Comparison of ENCODE assay signal across 8 cellular contexts in genomic region chr6:131061771-131062160, GRCh38. TPM values are rescaled to one million over a fixed set of nuclear protein-coding genes. Genes with fewer than 3 reads are reported as not detected.
DNase-seq lines count a peak whose midpoint lies in the region; ATAC-seq and TF ChIP-seq lines count a peak whose summit lies in the region.

No MANE protein-coding gene starts in this region.

- H3K27ac Mint-ChIP-seq in mesothelial cell of epicardium: peak overlapping the region; percentile 37

- H3K27me3 ChIP-seq in A673 (replicated peaks; ENCODE audit: insufficient read depth, low read depth, low read length, poor library complexity): no peaks in the 10 kb centered on the region
- 0 out of 2 replicates have a peak, but pooled peaks cover 4% of the 10 kb centered on the region for H3K27me3 ChIP-seq in HUES6 (ENCODE audit: control insufficient read depth, insufficient read depth, low read length)
- no peaks in the 10 kb centered on the region for H3K27me3 ChIP-seq in breast epithelium

- peak; percentile 36 for DNase-seq in A673 (ENCODE audit: low spot score)
- no peak for DNase-seq in breast epithelium (ENCODE audit: low spot score in 2 of 2)
- DNase-seq in mesothelial cell of epicardium (ENCODE audit: low spot score in 2 of 2, unreplicated experiment in 2 of 2): no peak
- no peak for DNase-seq in occipital lobe (lab: John Stamatoyannopoulos, UW)
- no peak for DNase-seq in LoVo (ENCODE audit: low spot score)
- no peak for DNase-seq in NCI-H1417 (lab: John Stamatoyannopoulos, UW)

- peak overlapping the region; percentile 82 for H3K4me3 Mint-ChIP-seq in mesothelial cell of epicardium

- H3K36me3 ChIP-seq in A673 (ENCODE audit: insufficient read depth, low read length, poor library complexity, severe bottlenecking): no peaks in the 10 kb centered on the region
- H3K36me3 ChIP-seq in HUES6 (ENCODE audit: control insufficient read depth, insufficient read depth, low read length): no peaks in the 10 kb centered on the region
- H3K36me3 ChIP-seq in breast epithelium: no peaks in the 10 kb centered on the region

- H3K4me3 ChIP-seq in A673 (ENCODE audit: low read depth, low read length, poor library complexity, severe bottlenecking) (peak overlapping the region; percentile 93), HUES6 (ENCODE audit: low read depth, low read length) (peak overlapping the region; percentile 84), breast epithelium (peak overlapping the region; percentile 94 to 96 (median 96))

- intact Hi-C loops in A673 (cut with micrococcal nuclease; ENCODE audit: unreplicated experiment): loop anchor here (5.0 kb wide), 3 partner anchors 56 to 174 kb away; no protein-coding TSS in a partner anchor
- intact Hi-C loops in breast epithelium (cut with DNase I; ENCODE audit: low total_unique reads): no loop called here

- no peak overlapping the region for H3K9ac ChIP-seq in HUES6 (ENCODE audit: low read length)

- H3K27ac ChIP-seq in A673 (ENCODE audit: low read depth, low read length, poor library complexity, severe bottlenecking) (peak overlapping the region; percentile 82), HUES6 (ENCODE audit: low read depth, low read length) (no peak overlapping the region), breast epithelium (peak overlapping the region; percentile 81 to 89)

- no peak for TF ChIP-seq POLR2A in breast epithelium (IDR thresholded peaks at IDR 0.05)

- H3K4me1 Mint-ChIP-seq in mesothelial cell of epicardium: peaks cover 23% of the 10 kb centered on the region

- POLR2A ChIA-PET in A673 (lab: Charles Lee; ENCODE audit: low non-redundant PET): interaction anchor here (0.5 kb wide), 2 partner anchors 22 to 322 kb away, joined by 3 to 11 read pairs; no protein-coding TSS in a partner anchor

- no peak for TF ChIP-seq CTCF in A673 (conservative IDR thresholded peaks at IDR 0.05; ENCODE audit: low read depth, low read length)
- no peak for TF ChIP-seq CTCF in breast epithelium (IDR thresholded peaks at IDR 0.05)
- no peak for TF ChIP-seq CTCF in mesothelial cell of epicardium (IDR thresholded peaks at IDR 0.05; ENCODE audit: unreplicated experiment)

- H3K36me3 Mint-ChIP-seq in mesothelial cell of epicardium: peaks cover 3% of the 10 kb centered on the region

- BruUV-seq in A673 (replicated peaks; lab: Mats Ljungman, UMichigan): no TSS peak

- ATAC-seq in HG02852 (IDR thresholded peaks at IDR 0.05; ENCODE audit: unreplicated experiment): no peak

- H3K4me1 ChIP-seq in A673 (ENCODE audit: insufficient read depth, low read length, poor library complexity, severe bottlenecking): peaks cover 16% of the 10 kb centered on the region
- H3K4me1 ChIP-seq in HUES6 (ENCODE audit: control insufficient read depth, insufficient read depth, low read length): peaks cover 30% of the 10 kb centered on the region
- no peaks in the 10 kb centered on the region for H3K4me1 ChIP-seq in breast epithelium

- H3K9me3 Mint-ChIP-seq in mesothelial cell of epicardium: peaks cover 9% of the 10 kb centered on the region

- CTCF ChIA-PET in A673 (lab: Charles Lee): no interaction called here

- H3K9me3 ChIP-seq in A673 (ENCODE audit: low read depth, low read length, poor library complexity, severe bottlenecking): peaks cover 2% of the 10 kb centered on the region
- no peaks in the 10 kb centered on the region; the same call in 1 of the 2 replicates for H3K9me3 ChIP-seq in HUES6 (ENCODE audit: control insufficient read depth, insufficient read depth, low read depth, low read length)
- H3K9me3 ChIP-seq in breast epithelium: no peaks in the 10 kb centered on the region

- peaks cover 14% of the 10 kb centered on the region for H3K27me3 Mint-ChIP-seq in mesothelial cell of epicardium (ENCODE audit: low read depth)

RNA-seq across cellular contexts. Expression of gene EPB41L2, which starts 1.3 kb away (rescaled TPM):
- total RNA-seq in A673 (2021) (181 and 232 TPM in 2 replicates), breast epithelium (100 to 1,000 TPM in 2 of 3 donors, 10 to 100 TPM in 1; 72.7 to 110 (median 101) TPM), mesothelial cell of epicardium (62.8 to 67.6 TPM (median 66.3 TPM) in 3 replicates), occipital lobe (32.3 TPM)
